ENCODE assay signal across 4 cellular contexts in genomic region chr1:210674151-210674550, GRCh38.
"Had no signal": no experiment of that assay in that cellular context is flagged by ENCODE, and none has a peak within 500 bp of the region (broad histone marks: within the 10 kb centered on the region; RNA-seq: fewer than 3 reads in every experiment).

No MANE protein-coding gene starts in this region.

- ATAC-seq: GM23338 had no signal

- DNase-seq: H9, HCEC 1CT, IMR-90 had no signal

- H3K4me3 ChIP-seq: GM23338 had no signal

- H3K27ac Mint-ChIP-seq: GM23338, H9 had no signal

- H3K9me3 Mint-ChIP-seq: GM23338, H9 had no signal

- H3K4me2 ChIP-seq: GM23338 had no signal

- H2AFZ ChIP-seq: GM23338 had no signal
